Comparison of ENCODE assay signal across 28 cellular contexts in the genomic region with DNA sequence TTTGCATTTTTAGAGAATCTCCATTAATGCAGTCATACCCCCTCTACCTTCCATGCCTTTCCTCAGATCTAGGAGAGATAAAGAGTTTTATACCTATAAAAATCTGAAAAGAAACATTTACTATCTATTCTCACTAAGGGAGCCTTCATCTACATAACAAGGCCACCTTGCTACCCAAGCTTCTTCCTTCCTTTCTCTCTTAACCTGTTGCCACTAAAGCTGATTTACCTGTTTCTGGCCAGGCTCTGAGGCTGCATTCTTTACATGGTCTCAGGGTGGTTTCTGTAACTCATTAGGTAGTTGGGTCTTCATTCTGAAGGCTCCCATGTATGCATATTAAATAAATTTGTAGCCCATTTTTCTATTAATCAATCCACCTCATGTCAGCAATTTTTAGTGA.
"Had no signal": no experiment of that assay in that cellular context is flagged by ENCODE, and none has a peak within 500 bp of the region (broad histone marks: within the 10 kb centered on the region; RNA-seq: fewer than 3 reads in every experiment).

No MANE protein-coding gene starts in this region.

- H3K9me3 ChIP-seq: pancreas, prostate gland, uterus had no signal

- ATAC-seq: left colon; left lung; lower lobe of right lung; naive thymus-derived CD8-positive, alpha-beta T cell; pancreas; right cardiac atrium; stimulated activated effector memory CD8-positive, alpha-beta T cell treated with anti-CD3 and anti-CD28 coated beads, Interleukin-12 subunit alpha, Interleukin-12 subunit beta, amount 100 ng/mL, for 72 hours had no signal

- H3K27ac ChIP-seq: left lung, lower lobe of right lung, pancreas, prostate gland, sigmoid colon, spleen, tibial nerve, uterus had no signal

- H3K4me1 ChIP-seq: left lung, lower lobe of right lung, pancreas, prostate gland, sigmoid colon, spleen, tibial nerve, uterus had no signal

- H3K4me1 Mint-ChIP-seq: immature natural killer cell; naive thymus-derived CD8-positive, alpha-beta T cell; nephron; neural crest cell; stimulated activated effector memory CD8-positive, alpha-beta T cell treated with anti-CD3 and anti-CD28 coated beads, Interleukin-12 subunit alpha, Interleukin-12 subunit beta, amount 100 ng/mL, for 72 hours had no signal

- H3K4me3 Mint-ChIP-seq: immature natural killer cell; naive thymus-derived CD8-positive, alpha-beta T cell; nephron; neural crest cell; stimulated activated effector memory CD8-positive, alpha-beta T cell treated with anti-CD3 and anti-CD28 coated beads, Interleukin-12 subunit alpha, Interleukin-12 subunit beta, amount 100 ng/mL, for 72 hours; stimulated activated naive CD8-positive, alpha-beta T cell treated with anti-CD3 and anti-CD28 coated beads, Interleukin-15, Interleukin-2, amounts not matched to agents 100 ng/mL and 50 ng/mL, for 24 hours; type B pancreatic cell had no signal

- H3K27ac Mint-ChIP-seq: immature natural killer cell; naive thymus-derived CD8-positive, alpha-beta T cell; nephron; stimulated activated effector memory CD8-positive, alpha-beta T cell treated with anti-CD3 and anti-CD28 coated beads, Interleukin-12 subunit alpha, Interleukin-12 subunit beta, amount 100 ng/mL, for 72 hours; stimulated activated naive CD8-positive, alpha-beta T cell treated with anti-CD3 and anti-CD28 coated beads, Interleukin-15, Interleukin-2, amounts not matched to agents 100 ng/mL and 50 ng/mL, for 24 hours; type B pancreatic cell had no signal

- H3K36me3 ChIP-seq: left lung, lower lobe of right lung, pancreas, prostate gland, sigmoid colon, spleen, tibial nerve, uterus had no signal

- H3K4me3 ChIP-seq: left lung, lower lobe of right lung, pancreas, prostate gland, sigmoid colon, spleen, tibial nerve, uterus had no signal

- H3K36me3 Mint-ChIP-seq: immature natural killer cell; stimulated activated effector memory CD8-positive, alpha-beta T cell treated with anti-CD3 and anti-CD28 coated beads, Interleukin-12 subunit alpha, Interleukin-12 subunit beta, amount 100 ng/mL, for 72 hours had no signal

- H3K27me3 ChIP-seq: left lung, pancreas, sigmoid colon, spleen, tibial nerve, uterus had no signal

- FAIRE-seq: islet of Langerhans, kidney, pancreas, small intestine had no signal

- DNase-seq: hypothalamus; immature natural killer cell; kidney; left colon; left lung; lower lobe of right lung; mammary epithelial cell; mesenchymal stem cell; naive thymus-derived CD8-positive, alpha-beta T cell; nucleus accumbens; pancreas; posterior cingulate gyrus; retina; right cardiac atrium; sigmoid colon; small intestine; spleen; stimulated activated CD4-positive, alpha-beta T cell treated with anti-CD3 and anti-CD28 coated beads, Interleukin-4, amount 100 ng/mL, for 24 hours; stimulated activated naive CD4-positive, alpha-beta T cell; uterus had no signal

- H3K27me3 Mint-ChIP-seq: type B pancreatic cell had no signal
